ENCODE assay signal across 8 cellular contexts in genomic region chr16:50371936-50372595, GRCh38.
DNase-seq lines count a peak whose midpoint lies in the region; ATAC-seq lines count a peak whose summit lies in the region.

No MANE protein-coding gene starts in this region.

- DNase-seq in ELR (ENCODE audit: low read depth) (peak; percentile 56), SW480 (ENCODE audit: low spot score) (peak; percentile 68), globus pallidus (ENCODE audit: low spot score) (peak; percentile 75), pons (ENCODE audit: low spot score) (peak; percentile 60), kidney glomerular epithelial cell (lab: John Stamatoyannopoulos, UW) (no peak)

- ATAC-seq in HG03442 (IDR thresholded peaks at IDR 0.05; ENCODE audit: unreplicated experiment) (no peak), HG03196 (IDR thresholded peaks at IDR 0.05; ENCODE audit: unreplicated experiment) (no peak), GM18868 (IDR thresholded peaks at IDR 0.05; ENCODE audit: unreplicated experiment) (no peak)
